In genomic region chr6:129507059-129507807, GRCh38 we compare ENCODE assay signal across 33 cellular contexts.
DNase-seq lines count a peak whose midpoint lies in the region; TF ChIP-seq lines count a peak whose summit lies in the region.
"Had no signal": no experiment of that assay in that cellular context is flagged by ENCODE, and none has a peak within 500 bp of the region (broad histone marks: within the 10 kb centered on the region; RNA-seq: fewer than 3 reads in every experiment).

No MANE protein-coding gene starts in this region.

- peak overlapping the region; percentile 28 for H3K18ac ChIP-seq in mesendoderm (ENCODE audit: low read length)

- no peak overlapping the region for H2AK5ac ChIP-seq in mesendoderm (ENCODE audit: low read length)

- no peak overlapping the region for H4K5ac ChIP-seq in mesendoderm (ENCODE audit: low read length)

- H3K27me3 ChIP-seq in left ventricle myocardium inferior (ENCODE audit: low read depth) (no peaks in the 10 kb centered on the region), mesendoderm (ENCODE audit: insufficient read depth, low read length, poor library complexity) (no peaks in the 10 kb centered on the region), PC-9 (ENCODE audit: insufficient read depth, low read depth) (no peaks in the 10 kb centered on the region)
- H3K27me3 ChIP-seq: ascending aorta, vagina had no signal

- H3K4ac ChIP-seq in mesendoderm (ENCODE audit: low read depth, low read length): no peak overlapping the region

- no CpG with 5 or more reads among the region's 5 CpGs for WGBS in mesendoderm (ENCODE audit: extremely low coverage, insufficient coverage, low lambda C conversion rate)

- DNase-seq in left ventricle myocardium inferior (no peak), cardiac septum (ENCODE audit: low spot score) (no peak), epithelial cell of esophagus (ENCODE audit: low read depth) (peak; percentile 90), mesendoderm (no peak), PC-9 (no peak), HFFc6 (no peak), COLO668 (lab: John Stamatoyannopoulos, UW; ENCODE audit: unreplicated experiment) (no peak), putamen (ENCODE audit: low spot score) (no peak)
- DNase-seq: activated CD4-positive, alpha-beta T cell treated with anti-CD3 and anti-CD28 coated beads for 4 hours; activated effector memory CD4-positive, alpha-beta T cell treated with Interleukin-2 at 50 U/mL for 16 hours; activated naive CD8-positive, alpha-beta T cell treated with anti-CD3 and anti-CD28 coated beads for 36 hours; activated T-cell treated with anti-CD3 and anti-CD28 coated beads for 4 hours; CD8-positive, alpha-beta memory T cell; central memory CD4-positive, alpha-beta T cell; DMS79; endodermal cell; GDM1; H7; MM.1S; NCI-H1417; NCI-H2029 treated with DMSO at 0.1 percent for 48 hours; NCI-H2227 treated with DMSO at 0.1 percent for 48 hours; NCI-H69; RPMI8226; stimulated activated CD4-positive, alpha-beta T cell treated with anti-CD3 and anti-CD28 coated beads, Interleukin-12 subunit alpha, Interleukin-12 subunit beta, amount 100 ng/mL, for 4 hours; stimulated activated CD4-positive, alpha-beta T cell treated with anti-CD3 and anti-CD28 coated beads, Interleukin-4, amount 100 ng/mL, for 1 hour; substantia nigra had no signal

- H3K27ac ChIP-seq in left ventricle myocardium inferior (replicated peaks): peak overlapping the region; percentile 58
- H3K27ac ChIP-seq in mesendoderm (ENCODE audit: low read depth, low read length): no peak overlapping the region
- no peak overlapping the region for H3K27ac ChIP-seq in PC-9
- H3K27ac ChIP-seq: ascending aorta, parathyroid adenoma, vagina had no signal

- H3K9me3 ChIP-seq in left ventricle myocardium inferior (replicated peaks): no peaks in the 10 kb centered on the region
- H3K9me3 ChIP-seq in PC-9 (ENCODE audit: insufficient read depth, low read depth): no peaks in the 10 kb centered on the region
- H3K9me3 ChIP-seq: ascending aorta, vagina had no signal

- H3K27me3 Mint-ChIP-seq in HFFc6 (ENCODE audit: insufficient read depth): no peaks in the 10 kb centered on the region
- H3K27me3 Mint-ChIP-seq: activated naive CD8-positive, alpha-beta T cell treated with anti-CD3 and anti-CD28 coated beads for 36 hours; CD8-positive, alpha-beta memory T cell; dendritic cell treated with granulocyte-macrophage colony-stimulating factor and Interleukin-4, amounts not matched to agents 40 ng/mL and 50 ng/mL, for 4 days; stimulated activated memory B cell treated with anti-CD40 and anti-IgM and Interleukin-4, amounts not matched to agents 10 μg/mL and 1 μg/mL and 100 μg/mL, for 72 hours had no signal

- H2BK120ac ChIP-seq in mesendoderm (ENCODE audit: low read depth, low read length): no peak overlapping the region

- H3K4me2 ChIP-seq in mesendoderm (ENCODE audit: low read length) (no peak overlapping the region), PC-9 (no peak overlapping the region)

- H4K20me1 ChIP-seq in PC-9 (ENCODE audit: insufficient read depth): no peaks in the 10 kb centered on the region

- H4K8ac ChIP-seq in mesendoderm (ENCODE audit: low read depth, low read length): no peak overlapping the region

- H3K4me1 Mint-ChIP-seq in HFFc6 (ENCODE audit: low read depth): peaks cover 41% of the 10 kb centered on the region
- H3K4me1 Mint-ChIP-seq: B cell; CD8-positive, alpha-beta memory T cell had no signal

- no peak overlapping the region for H2BK5ac ChIP-seq in mesendoderm (ENCODE audit: low read length)

- H3K36me3 ChIP-seq in left ventricle myocardium inferior (peaks cover 57% of the 10 kb centered on the region), mesendoderm (ENCODE audit: control insufficient read depth, insufficient read depth, low read length) (no peaks in the 10 kb centered on the region), PC-9 (ENCODE audit: low read depth) (no peaks in the 10 kb centered on the region)
- H3K36me3 ChIP-seq: ascending aorta, vagina had no signal

- H3K4me3 ChIP-seq in left ventricle myocardium inferior (no peak overlapping the region), epithelial cell of esophagus (ENCODE audit: low read length) (no peak overlapping the region), mesendoderm (ENCODE audit: low read length) (no peak overlapping the region), PC-9 (no peak overlapping the region)
- H3K4me3 ChIP-seq: ascending aorta, vagina had no signal

- H3F3A ChIP-seq in PC-9 (ENCODE audit: insufficient read depth, low read depth): no peaks in the 10 kb centered on the region

- H3K79me2 ChIP-seq in mesendoderm (ENCODE audit: control insufficient read depth, insufficient read depth, low read length) (no peaks in the 10 kb centered on the region), PC-9 (ENCODE audit: low read depth) (no peaks in the 10 kb centered on the region)
- H3K79me2 ChIP-seq: parathyroid adenoma had no signal

- peaks cover 31% of the 10 kb centered on the region for H3K36me3 Mint-ChIP-seq in HFFc6 (ENCODE audit: low read depth)
- H3K36me3 Mint-ChIP-seq: activated naive CD8-positive, alpha-beta T cell treated with anti-CD3 and anti-CD28 coated beads for 36 hours; stimulated activated memory B cell treated with anti-CD40 and anti-IgM and Interleukin-4, amounts not matched to agents 10 μg/mL and 1 μg/mL and 100 μg/mL, for 72 hours had no signal

- H3K4me1 ChIP-seq in left ventricle myocardium inferior (peaks cover 65% of the 10 kb centered on the region), mesendoderm (ENCODE audit: control insufficient read depth, low read depth, low read length) (no peaks in the 10 kb centered on the region), PC-9 (replicated peaks; ENCODE audit: insufficient read depth) (no peaks in the 10 kb centered on the region)
- H3K4me1 ChIP-seq: ascending aorta, parathyroid adenoma, vagina had no signal

- TF ChIP-seq CTCF in left ventricle myocardium inferior (IDR thresholded peaks at IDR 0.05; ENCODE audit: borderline replicate concordance) (no peak), epithelial cell of esophagus (IDR thresholded peaks at IDR 0.05; ENCODE audit: insufficient read depth, low read depth, low read length, missing control alignments) (no peak), PC-9 (conservative IDR thresholded peaks at IDR 0.05) (no peak), HFFc6 (IDR thresholded peaks at IDR 0.05) (no peak)

- H3K9ac ChIP-seq in mesendoderm (ENCODE audit: low read length): no peak overlapping the region
- H3K9ac ChIP-seq: parathyroid adenoma had no signal

- intact Hi-C loops in left ventricle myocardium inferior (cut with micrococcal nuclease): no loop called here
- intact Hi-C loops in cardiac septum (cut with DNase I): loop anchor here (10.0 kb wide), 1 partner anchor 508 kb away; the partner anchor contains the start of gene L3MBTL3
- intact Hi-C loops in PC-9 (cut with micrococcal nuclease; ENCODE audit: unreplicated experiment): no loop called here

- H3K9me2 ChIP-seq in PC-9 (ENCODE audit: insufficient read depth): no peaks in the 10 kb centered on the region

- CTCF ChIA-PET in PC-9 (lab: Charles Lee): no interaction called here

- no TSS peak for BruUV-seq in PC-9 (replicated peaks; lab: Mats Ljungman, UMichigan)

- H3K23ac ChIP-seq in mesendoderm (ENCODE audit: low read length): no peak overlapping the region

- POLR2A ChIA-PET in PC-9 (lab: Charles Lee; ENCODE audit: unreplicated experiment): no interaction called here

- no peak overlapping the region for H3K56ac ChIP-seq in mesendoderm (ENCODE audit: low read length)

- no peaks in the 10 kb centered on the region for H3K79me1 ChIP-seq in mesendoderm (ENCODE audit: low read length)

- no peak overlapping the region for H2AFZ ChIP-seq in PC-9
- H2AFZ ChIP-seq: parathyroid adenoma had no signal

- H3K9me3 Mint-ChIP-seq in HFFc6: no peaks in the 10 kb centered on the region
- H3K9me3 Mint-ChIP-seq: activated naive CD8-positive, alpha-beta T cell treated with anti-CD3 and anti-CD28 coated beads for 36 hours; CD8-positive, alpha-beta memory T cell; dendritic cell treated with granulocyte-macrophage colony-stimulating factor and Interleukin-4, amounts not matched to agents 40 ng/mL and 50 ng/mL, for 4 days; endodermal cell; stimulated activated memory B cell treated with anti-CD40 and anti-IgM and Interleukin-4, amounts not matched to agents 10 μg/mL and 1 μg/mL and 100 μg/mL, for 72 hours had no signal

- H3K4me3 Mint-ChIP-seq in HFFc6: no peak overlapping the region
- H3K4me3 Mint-ChIP-seq: activated naive CD8-positive, alpha-beta T cell treated with anti-CD3 and anti-CD28 coated beads for 36 hours; B cell; CD8-positive, alpha-beta memory T cell; dendritic cell treated with granulocyte-macrophage colony-stimulating factor and Interleukin-4, amounts not matched to agents 40 ng/mL and 50 ng/mL, for 4 days; endodermal cell; stimulated activated memory B cell treated with anti-CD40 and anti-IgM and Interleukin-4, amounts not matched to agents 10 μg/mL and 1 μg/mL and 100 μg/mL, for 72 hours had no signal

- H2BK15ac ChIP-seq in mesendoderm (replicated peaks; ENCODE audit: low read depth): no peak overlapping the region

- no peak overlapping the region for H3K27ac Mint-ChIP-seq in HFFc6
- H3K27ac Mint-ChIP-seq: activated naive CD8-positive, alpha-beta T cell treated with anti-CD3 and anti-CD28 coated beads for 36 hours; B cell; dendritic cell treated with granulocyte-macrophage colony-stimulating factor and Interleukin-4, amounts not matched to agents 40 ng/mL and 50 ng/mL, for 4 days; endodermal cell; stimulated activated memory B cell treated with anti-CD40 and anti-IgM and Interleukin-4, amounts not matched to agents 10 μg/mL and 1 μg/mL and 100 μg/mL, for 72 hours had no signal
